31 cellular contexts compared by ENCODE assay signal in the genomic region with DNA sequence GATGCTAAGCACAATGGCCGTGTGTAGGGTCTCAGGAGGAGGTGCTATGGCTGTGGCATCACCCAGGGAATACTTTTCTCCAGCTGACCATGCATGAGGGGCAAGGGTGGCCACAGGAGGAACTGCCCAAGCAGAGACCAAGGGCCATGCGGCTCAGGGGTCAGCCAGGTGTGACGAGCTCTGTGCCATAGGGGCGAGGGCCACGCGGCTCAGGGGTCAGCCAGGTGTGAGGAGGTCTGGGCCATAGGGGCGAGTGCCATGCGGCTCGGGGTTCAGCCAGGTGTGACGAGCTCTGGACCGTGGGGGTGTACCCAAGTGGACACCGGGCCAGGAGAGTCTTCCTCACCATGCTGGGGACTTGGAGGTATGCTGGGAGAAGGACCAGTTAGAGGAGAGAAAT.
"Had no signal": no experiment of that assay in that cellular context is flagged by ENCODE, and none has a peak within 500 bp of the region (broad histone marks: within the 10 kb centered on the region; RNA-seq: fewer than 3 reads in every experiment).

No MANE protein-coding gene starts in this region.

- H3K4me3 Mint-ChIP-seq: immature natural killer cell; memory B cell; naive thymus-derived CD4-positive, alpha-beta T cell; natural killer cell treated with Interleukin-12 subunit alpha and Interleukin-12 subunit beta and Interleukin-15 and Interleukin-18, amount 100 ng/mL, for 72 hours; stimulated activated effector memory CD8-positive, alpha-beta T cell treated with anti-CD3 and anti-CD28 coated beads, Interleukin-12 subunit alpha, Interleukin-12 subunit beta, amount 100 ng/mL, for 72 hours had no signal

- FAIRE-seq: islet of Langerhans, kidney had no signal

- H3K9me3 ChIP-seq: heart left ventricle, left lung, mucosa of descending colon, neutrophil, ovary, prostate gland, stomach, testis, thyroid gland, uterus had no signal

- H3K36me3 Mint-ChIP-seq: immature natural killer cell; memory B cell; naive thymus-derived CD4-positive, alpha-beta T cell; natural killer cell treated with Interleukin-12 subunit alpha and Interleukin-12 subunit beta and Interleukin-15 and Interleukin-18, amount 100 ng/mL, for 72 hours; stimulated activated effector memory CD8-positive, alpha-beta T cell treated with anti-CD3 and anti-CD28 coated beads, Interleukin-12 subunit alpha, Interleukin-12 subunit beta, amount 100 ng/mL, for 72 hours had no signal

- H3K9me3 Mint-ChIP-seq: immature natural killer cell; memory B cell; natural killer cell treated with Interleukin-12 subunit alpha and Interleukin-12 subunit beta and Interleukin-15 and Interleukin-18, amount 100 ng/mL, for 72 hours; stimulated activated effector memory CD8-positive, alpha-beta T cell treated with anti-CD3 and anti-CD28 coated beads, Interleukin-12 subunit alpha, Interleukin-12 subunit beta, amount 100 ng/mL, for 72 hours had no signal

- H3K27ac ChIP-seq: heart left ventricle, left lung, neutrophil, ovary, prostate gland, skin epidermis, stomach, testis, thyroid gland, uterus had no signal

- DNase-seq: heart left ventricle; hypothalamus; immature natural killer cell; kidney; left colon; midbrain; naive thymus-derived CD4-positive, alpha-beta T cell; occipital lobe; ovary; retina; right cardiac atrium; stimulated activated CD4-positive, alpha-beta T cell treated with anti-CD3 and anti-CD28 coated beads, Interleukin-12 subunit alpha, Interleukin-12 subunit beta, amount 100 ng/mL, for 4 hours; stimulated activated CD4-positive, alpha-beta T cell treated with anti-CD3 and anti-CD28 coated beads, Interleukin-15, amount 100 ng/mL, for 24 hours; stimulated activated CD4-positive, alpha-beta T cell treated with anti-CD3 and anti-CD28 coated beads, Interleukin-4, amount 100 ng/mL, for 24 hours; stimulated activated naive CD4-positive, alpha-beta T cell; stomach; testis; thyroid gland; trophoblast cell; uterus had no signal

- H3K27ac Mint-ChIP-seq: immature natural killer cell; memory B cell; naive thymus-derived CD4-positive, alpha-beta T cell; natural killer cell treated with Interleukin-12 subunit alpha and Interleukin-12 subunit beta and Interleukin-15 and Interleukin-18, amount 100 ng/mL, for 72 hours; stimulated activated effector memory CD8-positive, alpha-beta T cell treated with anti-CD3 and anti-CD28 coated beads, Interleukin-12 subunit alpha, Interleukin-12 subunit beta, amount 100 ng/mL, for 72 hours had no signal

- H3K27me3 ChIP-seq: ovary, testis, thyroid gland, uterus had no signal

- H3K36me3 ChIP-seq: heart left ventricle, left lung, neutrophil, ovary, prostate gland, stomach, thyroid gland, uterus had no signal

- H3K4me1 ChIP-seq: heart left ventricle, left lung, prostate gland, stomach, testis, thyroid gland, uterus had no signal

- H3K4me3 ChIP-seq: heart left ventricle, left lung, lung, mucosa of descending colon, ovary, prostate gland, skin epidermis, stomach, testis, thyroid gland, uterus had no signal

- H3K4me1 Mint-ChIP-seq: immature natural killer cell; stimulated activated effector memory CD8-positive, alpha-beta T cell treated with anti-CD3 and anti-CD28 coated beads, Interleukin-12 subunit alpha, Interleukin-12 subunit beta, amount 100 ng/mL, for 72 hours had no signal

- H3K27me3 Mint-ChIP-seq: memory B cell had no signal

- ATAC-seq: heart left ventricle; left colon; mucosa of descending colon; naive thymus-derived CD4-positive, alpha-beta T cell; right cardiac atrium; sciatic nerve; stimulated activated effector memory CD8-positive, alpha-beta T cell treated with anti-CD3 and anti-CD28 coated beads, Interleukin-12 subunit alpha, Interleukin-12 subunit beta, amount 100 ng/mL, for 72 hours had no signal
